ENCODE assay signal across 9 cellular contexts in genomic region chr18:49768051-49768391, GRCh38. TPM values are rescaled to one million over a fixed set of nuclear protein-coding genes. Genes with fewer than 3 reads are reported as not detected.
DNase-seq lines count a peak whose midpoint lies in the region; ATAC-seq, FAIRE-seq and TF ChIP-seq lines count a peak whose summit lies in the region.
"Had no signal": no experiment of that assay in that cellular context is flagged by ENCODE, and none has a peak within 500 bp of the region (broad histone marks: within the 10 kb centered on the region; RNA-seq: fewer than 3 reads in every experiment).

No MANE protein-coding gene starts in this region.

- no peaks in the 10 kb centered on the region for H3K9me2 ChIP-seq in SU-DHL-6 (replicated peaks; ENCODE audit: insufficient read depth, low read length)

- no peaks in the 10 kb centered on the region for H3K79me2 ChIP-seq in SU-DHL-6 (ENCODE audit: insufficient read depth, low read length)

- FAIRE-seq in HTR-8/SVneo (lab: Jason Lieb, UNC): no peak
- FAIRE-seq: endometrium had no signal

- no peak overlapping the region for H2AFZ ChIP-seq in SU-DHL-6 (ENCODE audit: low read depth, low read length, severe bottlenecking)

- peak; percentile 55 for TF ChIP-seq CTCF in SU-DHL-6 (IDR thresholded peaks at IDR 0.05; ENCODE audit: insufficient read depth, low read length, poor library complexity, severe bottlenecking)

- ATAC-seq in left cardiac atrium: peak; percentile 57 to 72
- no peak for ATAC-seq in HG03095 (IDR thresholded peaks at IDR 0.05; ENCODE audit: unreplicated experiment)

- no peaks in the 10 kb centered on the region for H4K20me1 ChIP-seq in SU-DHL-6 (ENCODE audit: low read depth, low read length)

- no peak overlapping the region for H3K4me2 ChIP-seq in SU-DHL-6 (ENCODE audit: low read depth, low read length, poor library complexity, severe bottlenecking)

- DNase-seq in Caki2 (ENCODE audit: low read depth) (peak; percentile 23), HTR-8/SVneo (ENCODE audit: insufficient read length, low spot score) (peak; percentile 38), left cardiac atrium (no peak), stromal cell of bone marrow (ENCODE audit: low read depth) (peak; percentile 47), NCI-H2029 (lab: John Stamatoyannopoulos, UW) (no peak), T1000 (lab: John Stamatoyannopoulos, UW) (no peak)

- in situ Hi-C loops in Caki2 (cut with HindIII; ENCODE audit: low pct_unique_long_range_greater_than_20kb, low sequenced_read_pairs): no loop called here

- H3K4me3 ChIP-seq in SU-DHL-6 (ENCODE audit: insufficient read depth, low read length, poor library complexity, severe bottlenecking): no peak overlapping the region

- H3K9ac ChIP-seq in SU-DHL-6 (ENCODE audit: low read length): no peak overlapping the region

- no peaks in the 10 kb centered on the region for H3K36me3 ChIP-seq in SU-DHL-6 (ENCODE audit: low read length)

- H3F3A ChIP-seq in SU-DHL-6 (ENCODE audit: insufficient read depth): no peaks in the 10 kb centered on the region

- no peak overlapping the region for H3K27ac ChIP-seq in SU-DHL-6 (ENCODE audit: low read depth, low read length)

- intact Hi-C loops in left cardiac atrium (cut with DNase I): loop anchor here (5.0 to 10.0 kb wide), 2 partner anchors 203 to 206 kb away; partner anchors contain the start of gene LIPG (in 2 of the 2)

- H3K9me3 ChIP-seq in SU-DHL-6 (ENCODE audit: insufficient read depth, low read length): no peaks in the 10 kb centered on the region

- H3K27me3 ChIP-seq in SU-DHL-6 (ENCODE audit: low read length): no peaks in the 10 kb centered on the region

RNA-seq across cellular contexts. Expression of gene ACAA2, which starts 45.3 kb away (rescaled TPM):
- 73.9 and 76.4 TPM in 2 replicates for total RNA-seq in Caki2 (2014; rRNA removed; shearing (Covaris generic); ENCODE audit: low replicate concordance)
- total RNA-seq in left cardiac atrium: 100 to 1,000 TPM; 137 to 155 TPM

Comparison
In these comparisons a context has a peak if more than half of its experiments do, and no peak if none do; other contexts are left out.
1. DNase-seq: peak in Caki2 (single experiment), HTR-8/SVneo (single experiment) and stromal cell of bone marrow (single experiment); none in left cardiac atrium (single experiment), NCI-H2029 (single experiment) and T1000 (single experiment).